ENCODE assay signal across 8 cellular contexts in genomic region chr2:157438907-157439791, GRCh38. TPM values are rescaled to one million over a fixed set of nuclear protein-coding genes. Genes with fewer than 3 reads are reported as not detected.
DNase-seq lines count a peak whose midpoint lies in the region; ATAC-seq, FAIRE-seq and TF ChIP-seq lines count a peak whose summit lies in the region.

No MANE protein-coding gene starts in this region.

- peak; percentile 5 for ATAC-seq in HG02623 (IDR thresholded peaks at IDR 0.05; ENCODE audit: unreplicated experiment)

- FAIRE-seq in GM12891 (lab: Jason Lieb, UNC): no peak

- peak; percentile 46; the same call in 1 of the 2 replicates for TF ChIP-seq POLR2A in GM12891 (IDR thresholded peaks at IDR 0.05; ENCODE audit: low read depth, low read length)

- intact Hi-C loops in head of caudate nucleus (cut with DNase I): no loop called here

- no peak for DNase-seq in GM12891 (ENCODE audit: insufficient read length, low spot score)
- peak; percentile 27 for DNase-seq in NCI-H69 (lab: John Stamatoyannopoulos, UW)
- DNase-seq in fibroblast of the conjunctiva (ENCODE audit: low read depth): peak; percentile 34
- DNase-seq in HuH-7 (ENCODE audit: low spot score): no peak
- no peak for DNase-seq in foreskin melanocyte
- no peak for DNase-seq in middle frontal gyrus (ENCODE audit: extremely low spot score, low spot score)
- no peak for DNase-seq in head of caudate nucleus

TF ChIP-seq in GM12891, 5 proteins besides CTCF, POLR2A, EP300 and RAD21:
- TF ChIP-seq SPI1 (IDR thresholded peaks at IDR 0.05; ENCODE audit: low read depth, low read length) (peak; percentile 80), PAX5 (IDR thresholded peaks at IDR 0.05; ENCODE audit: insufficient read depth, low read length, severe bottlenecking) (no peak)

RNA-seq across cellular contexts. Expression of gene CYTIP, which starts 4.7 kb away (rescaled TPM):
- polyA plus RNA-seq in GM12891 (2012; ENCODE audit: low read depth, missing spikeins): 70.8 TPM

Comparison
In these comparisons a context has a peak if more than half of its experiments do, and no peak if none do; other contexts are left out.
1. DNase-seq: peak in NCI-H69 (single experiment) and fibroblast of the conjunctiva (single experiment); none in GM12891 (single experiment), HuH-7 (single experiment), foreskin melanocyte (single experiment), middle frontal gyrus (single experiment) and head of caudate nucleus (0 of 42).